In the genomic region with DNA sequence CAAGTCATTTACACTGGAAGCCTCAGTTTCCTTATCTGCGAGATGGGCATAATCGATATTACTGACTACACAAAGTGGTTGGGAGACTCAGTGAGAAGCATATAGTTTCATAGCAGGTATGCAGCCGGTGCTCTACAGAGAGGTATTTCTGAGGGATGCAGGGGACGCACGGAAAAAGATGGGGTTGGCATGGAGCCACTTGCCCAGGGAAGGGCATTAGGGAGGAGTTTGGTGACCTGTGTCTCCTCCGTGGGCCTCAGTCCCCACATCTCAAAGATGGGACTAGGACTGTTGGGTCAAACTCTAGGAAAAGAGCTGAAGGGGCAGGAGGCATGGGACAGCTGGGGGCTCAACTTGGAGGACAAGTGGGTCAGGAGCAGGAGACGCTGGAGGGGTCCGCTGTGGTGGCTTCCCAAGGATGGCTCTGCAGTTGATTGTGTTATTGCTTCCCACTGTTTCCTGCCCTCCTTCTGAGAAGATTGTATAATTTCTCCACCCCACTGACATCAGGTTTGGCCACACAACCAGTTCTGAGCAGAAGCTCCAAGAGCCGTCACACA, we compare ENCODE assay signal across 11 cellular contexts.
DNase-seq lines count a peak whose midpoint lies in the region; ATAC-seq and TF ChIP-seq lines count a peak whose summit lies in the region.
"Had no signal": no experiment of that assay in that cellular context is flagged by ENCODE, and none has a peak within 500 bp of the region (broad histone marks: within the 10 kb centered on the region; RNA-seq: fewer than 3 reads in every experiment).

No MANE protein-coding gene starts in this region.

- TF ChIP-seq CTCF in glutamatergic neuron (IDR thresholded peaks at IDR 0.05; ENCODE audit: partially characterized antibody, unreplicated experiment) (no peak), progenitor cell of endocrine pancreas (IDR thresholded peaks at IDR 0.05; ENCODE audit: unreplicated experiment) (no peak)

- H3K4me3 Mint-ChIP-seq in activated CD8-positive, alpha-beta memory T cell treated with anti-CD3 and anti-CD28 coated beads, Interleukin-2, amount 10 ng/mL, durations not matched to agents 7 days and 5 days = no peak overlapping the region
- no peak overlapping the region for H3K4me3 Mint-ChIP-seq in glutamatergic neuron (ENCODE audit: unreplicated experiment)
- H3K4me3 Mint-ChIP-seq in progenitor cell of endocrine pancreas (ENCODE audit: low read depth) = no peak overlapping the region
- H3K4me3 Mint-ChIP-seq: B cell; CD4-positive, alpha-beta memory T cell had no signal

- CTCF ChIA-PET in activated CD8-positive, alpha-beta memory T cell treated with anti-CD3 and anti-CD28 coated beads, Interleukin-2, amount 10 ng/mL, durations not matched to agents 7 days and 5 days (lab: Charles Lee) = no interaction called here

- no peak for ATAC-seq in activated CD8-positive, alpha-beta memory T cell treated with anti-CD3 and anti-CD28 coated beads, Interleukin-2, amount 10 ng/mL, durations not matched to agents 7 days and 5 days
- ATAC-seq in HG03354 (IDR thresholded peaks at IDR 0.05; ENCODE audit: poor library complexity, severe bottlenecking, unreplicated experiment) (no peak), HG02870 (IDR thresholded peaks at IDR 0.05; ENCODE audit: unreplicated experiment) (no peak)

- H3K27ac Mint-ChIP-seq in activated CD8-positive, alpha-beta memory T cell treated with anti-CD3 and anti-CD28 coated beads, Interleukin-2, amount 10 ng/mL, durations not matched to agents 7 days and 5 days = no peak overlapping the region
- H3K27ac Mint-ChIP-seq in glutamatergic neuron (ENCODE audit: unreplicated experiment) = peak overlapping the region; percentile 92
- peak overlapping the region; percentile 85 for H3K27ac Mint-ChIP-seq in progenitor cell of endocrine pancreas
- H3K27ac Mint-ChIP-seq: B cell; CD4-positive, alpha-beta memory T cell had no signal

- no peaks in the 10 kb centered on the region for H3K36me3 Mint-ChIP-seq in activated CD8-positive, alpha-beta memory T cell treated with anti-CD3 and anti-CD28 coated beads, Interleukin-2, amount 10 ng/mL, durations not matched to agents 7 days and 5 days
- H3K36me3 Mint-ChIP-seq in glutamatergic neuron (ENCODE audit: unreplicated experiment) (peaks cover 4% of the 10 kb centered on the region), progenitor cell of endocrine pancreas (ENCODE audit: insufficient read depth) (no peaks in the 10 kb centered on the region)
- H3K36me3 Mint-ChIP-seq: CD4-positive, alpha-beta memory T cell had no signal

- peaks cover 14% of the 10 kb centered on the region for H3K27me3 Mint-ChIP-seq in activated CD8-positive, alpha-beta memory T cell treated with anti-CD3 and anti-CD28 coated beads, Interleukin-2, amount 10 ng/mL, durations not matched to agents 7 days and 5 days
- H3K27me3 Mint-ChIP-seq in glutamatergic neuron (ENCODE audit: unreplicated experiment) (peaks cover 3% of the 10 kb centered on the region), progenitor cell of endocrine pancreas (peaks cover 22% of the 10 kb centered on the region)

- DNase-seq in activated CD8-positive, alpha-beta memory T cell treated with anti-CD3 and anti-CD28 coated beads, Interleukin-2, amount 10 ng/mL, durations not matched to agents 7 days and 5 days = peak; percentile 21
- DNase-seq in activated CD8-positive, alpha-beta memory T cell treated with anti-CD3 and anti-CD28 coated beads, Interleukin-2, amount 50 U/mL, for 48 hours = no peak
- DNase-seq in glutamatergic neuron (no peak), progenitor cell of endocrine pancreas (ENCODE audit: low spot score, unreplicated experiment) (no peak), NCI-H2171 (lab: John Stamatoyannopoulos, UW) (no peak)
- DNase-seq: CD4-positive, alpha-beta memory T cell; DND-41; GDM1 had no signal

- no peaks in the 10 kb centered on the region for H3K9me3 Mint-ChIP-seq in activated CD8-positive, alpha-beta memory T cell treated with anti-CD3 and anti-CD28 coated beads, Interleukin-2, amount 10 ng/mL, durations not matched to agents 7 days and 5 days (ENCODE audit: low read depth)
- H3K9me3 Mint-ChIP-seq in glutamatergic neuron (ENCODE audit: unreplicated experiment) = peaks cover 20% of the 10 kb centered on the region
- no peaks in the 10 kb centered on the region for H3K9me3 Mint-ChIP-seq in progenitor cell of endocrine pancreas (ENCODE audit: low read depth)
- H3K9me3 Mint-ChIP-seq: CD4-positive, alpha-beta memory T cell had no signal

- no peaks in the 10 kb centered on the region for H3K4me1 Mint-ChIP-seq in activated CD8-positive, alpha-beta memory T cell treated with anti-CD3 and anti-CD28 coated beads, Interleukin-2, amount 10 ng/mL, durations not matched to agents 7 days and 5 days
- peaks cover 53% of the 10 kb centered on the region for H3K4me1 Mint-ChIP-seq in glutamatergic neuron (ENCODE audit: low read depth, unreplicated experiment)
- peaks cover 5% of the 10 kb centered on the region for H3K4me1 Mint-ChIP-seq in progenitor cell of endocrine pancreas (ENCODE audit: low read depth)
- H3K4me1 Mint-ChIP-seq: B cell; CD4-positive, alpha-beta memory T cell had no signal
